In the genomic region with DNA sequence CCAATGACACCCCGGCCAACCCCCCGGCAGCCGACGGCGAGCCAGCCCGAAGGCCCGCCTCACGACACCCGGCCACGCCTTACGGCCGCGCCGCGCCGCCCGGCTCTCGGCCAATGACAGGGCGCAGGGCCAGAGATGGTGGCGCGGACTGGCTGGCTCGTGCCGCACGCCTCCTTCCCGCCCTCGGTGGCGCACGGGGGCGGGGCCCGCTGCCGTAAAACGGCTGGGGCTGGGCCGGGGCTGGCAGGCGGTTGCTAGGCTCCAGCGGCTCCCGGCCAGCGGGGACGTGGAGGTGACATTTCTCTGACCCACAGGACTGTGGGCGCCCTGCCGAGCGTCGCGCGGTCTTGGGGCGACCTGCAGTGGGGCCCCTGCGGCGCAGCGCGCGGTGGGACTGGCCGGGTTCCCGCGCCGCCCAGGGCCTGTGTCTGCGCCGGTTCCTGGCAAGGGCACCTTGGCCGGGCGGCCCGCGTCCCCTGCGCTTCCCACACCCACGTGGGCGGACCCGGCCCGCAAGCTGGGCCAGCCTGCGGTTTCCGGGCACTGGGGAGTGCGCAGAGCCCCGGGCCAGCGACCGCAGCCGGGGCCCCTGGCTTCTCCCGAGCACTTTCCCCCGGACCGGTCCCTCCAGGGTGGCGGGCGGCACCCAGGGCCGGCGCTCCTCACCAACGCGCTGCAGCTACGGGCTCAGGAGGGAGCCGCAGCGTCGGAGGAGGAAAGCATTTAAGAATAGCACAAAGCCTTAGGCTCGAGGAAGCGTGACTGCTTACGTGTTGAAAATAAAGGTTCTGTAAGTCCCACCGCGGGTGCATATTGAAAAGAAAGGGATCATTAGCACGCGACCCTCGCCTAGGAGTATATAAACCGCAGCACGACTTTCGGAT, we compare ENCODE assay signal across 1 cellular context.
TF ChIP-seq lines count a peak whose summit lies in the region.

TSS of gene MPC1 (minus strand) at position 8 of the 884 bp plus-strand sequence. CDS start 64 bp downstream, outside the sequence.

TF ChIP-seq in HepG2, 621 proteins besides CTCF, POLR2A, EP300 and RAD21 (continued from another document and continues in another):
- TF ChIP-seq PRDM4 (CRISPR knock-in tag; IDR thresholded peaks at IDR 0.05; ENCODE audit: borderline replicate concordance) = no peak
- TF ChIP-seq, protein P1, sequence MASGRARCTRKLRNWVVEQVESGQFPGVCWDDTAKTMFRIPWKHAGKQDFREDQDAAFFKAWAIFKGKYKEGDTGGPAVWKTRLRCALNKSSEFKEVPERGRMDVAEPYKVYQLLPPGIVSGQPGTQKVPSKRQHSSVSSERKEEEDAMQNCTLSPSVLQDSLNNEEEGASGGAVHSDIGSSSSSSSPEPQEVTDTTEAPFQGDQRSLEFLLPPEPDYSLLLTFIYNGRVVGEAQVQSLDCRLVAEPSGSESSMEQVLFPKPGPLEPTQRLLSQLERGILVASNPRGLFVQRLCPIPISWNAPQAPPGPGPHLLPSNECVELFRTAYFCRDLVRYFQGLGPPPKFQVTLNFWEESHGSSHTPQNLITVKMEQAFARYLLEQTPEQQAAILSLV (CRISPR knock-in tag; IDR thresholded peaks at IDR 0.05; ENCODE audit: borderline replicate concordance) = peak; percentile 91; the same call in 1 of the 2 replicates
- TF ChIP-seq CAMTA2 (CRISPR knock-in tag; IDR thresholded peaks at IDR 0.05; ENCODE audit: borderline replicate concordance) = no peak; the same call in 1 of the 2 replicates
- TF ChIP-seq ZNF674 (CRISPR knock-in tag; IDR thresholded peaks at IDR 0.05; ENCODE audit: low read depth) = peak; percentile 64; the same call in 1 of the 2 replicates
- no peak for TF ChIP-seq ZNF441 (CRISPR knock-in tag; IDR thresholded peaks at IDR 0.05; ENCODE audit: borderline replicate concordance)
- TF ChIP-seq, protein P2, sequence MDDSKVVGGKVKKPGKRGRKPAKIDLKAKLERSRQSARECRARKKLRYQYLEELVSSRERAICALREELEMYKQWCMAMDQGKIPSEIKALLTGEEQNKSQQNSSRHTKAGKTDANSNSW (CRISPR knock-in tag; IDR thresholded peaks at IDR 0.05; ENCODE audit: borderline replicate concordance) = peak; percentile 58; the same call in 1 of the 2 replicates
- no peak for TF ChIP-seq PHB2 (IDR thresholded peaks at IDR 0.05; ENCODE audit: partially characterized antibody)
- TF ChIP-seq ZNF430 (CRISPR knock-in tag; IDR thresholded peaks at IDR 0.05) = peak; percentile 99
- TF ChIP-seq ELF1 (CRISPR knock-in tag; IDR thresholded peaks at IDR 0.05) = no peak
- TF ChIP-seq ZNF605 (CRISPR knock-in tag; IDR thresholded peaks at IDR 0.05) = peak; percentile 64; the same call in 1 of the 2 replicates
- no peak for TF ChIP-seq GTF2F1 (IDR thresholded peaks at IDR 0.05; ENCODE audit: low read length)
- no peak for TF ChIP-seq AKAP8 (CRISPR knock-in tag; IDR thresholded peaks at IDR 0.05)
- TF ChIP-seq NFKB2 (CRISPR knock-in tag; IDR thresholded peaks at IDR 0.05; ENCODE audit: borderline replicate concordance) = peak; percentile 82; the same call in 1 of the 2 replicates
- TF ChIP-seq ZNF331 (CRISPR knock-in tag; IDR thresholded peaks at IDR 0.05) = 0 out of 2 replicates have a peak, but pooled peaks have one; percentile 38
- TF ChIP-seq, protein P3, sequence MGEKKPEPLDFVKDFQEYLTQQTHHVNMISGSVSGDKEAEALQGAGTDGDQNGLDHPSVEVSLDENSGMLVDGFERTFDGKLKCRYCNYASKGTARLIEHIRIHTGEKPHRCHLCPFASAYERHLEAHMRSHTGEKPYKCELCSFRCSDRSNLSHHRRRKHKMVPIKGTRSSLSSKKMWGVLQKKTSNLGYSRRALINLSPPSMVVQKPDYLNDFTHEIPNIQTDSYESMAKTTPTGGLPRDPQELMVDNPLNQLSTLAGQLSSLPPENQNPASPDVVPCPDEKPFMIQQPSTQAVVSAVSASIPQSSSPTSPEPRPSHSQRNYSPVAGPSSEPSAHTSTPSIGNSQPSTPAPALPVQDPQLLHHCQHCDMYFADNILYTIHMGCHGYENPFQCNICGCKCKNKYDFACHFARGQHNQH (CRISPR knock-in tag; IDR thresholded peaks at IDR 0.05) = no peak; the same call in none of the 2 replicates
- TF ChIP-seq ZNF484 (CRISPR knock-in tag; IDR thresholded peaks at IDR 0.05; ENCODE audit: borderline replicate concordance, low read depth) = no peak
- TF ChIP-seq HOXA7 (CRISPR knock-in tag; IDR thresholded peaks at IDR 0.05) = no peak
- peak; percentile 94 for TF ChIP-seq POLR2G (IDR thresholded peaks at IDR 0.05; ENCODE audit: low read depth, low read length)
- no peak for TF ChIP-seq MBD4 (IDR thresholded peaks at IDR 0.05; ENCODE audit: borderline replicate concordance, low read length)
- TF ChIP-seq ZNF343 (CRISPR knock-in tag; IDR thresholded peaks at IDR 0.05) = no peak
- TF ChIP-seq ZKSCAN5 (CRISPR knock-in tag; IDR thresholded peaks at IDR 0.05) = no peak
- TF ChIP-seq, protein P4, sequence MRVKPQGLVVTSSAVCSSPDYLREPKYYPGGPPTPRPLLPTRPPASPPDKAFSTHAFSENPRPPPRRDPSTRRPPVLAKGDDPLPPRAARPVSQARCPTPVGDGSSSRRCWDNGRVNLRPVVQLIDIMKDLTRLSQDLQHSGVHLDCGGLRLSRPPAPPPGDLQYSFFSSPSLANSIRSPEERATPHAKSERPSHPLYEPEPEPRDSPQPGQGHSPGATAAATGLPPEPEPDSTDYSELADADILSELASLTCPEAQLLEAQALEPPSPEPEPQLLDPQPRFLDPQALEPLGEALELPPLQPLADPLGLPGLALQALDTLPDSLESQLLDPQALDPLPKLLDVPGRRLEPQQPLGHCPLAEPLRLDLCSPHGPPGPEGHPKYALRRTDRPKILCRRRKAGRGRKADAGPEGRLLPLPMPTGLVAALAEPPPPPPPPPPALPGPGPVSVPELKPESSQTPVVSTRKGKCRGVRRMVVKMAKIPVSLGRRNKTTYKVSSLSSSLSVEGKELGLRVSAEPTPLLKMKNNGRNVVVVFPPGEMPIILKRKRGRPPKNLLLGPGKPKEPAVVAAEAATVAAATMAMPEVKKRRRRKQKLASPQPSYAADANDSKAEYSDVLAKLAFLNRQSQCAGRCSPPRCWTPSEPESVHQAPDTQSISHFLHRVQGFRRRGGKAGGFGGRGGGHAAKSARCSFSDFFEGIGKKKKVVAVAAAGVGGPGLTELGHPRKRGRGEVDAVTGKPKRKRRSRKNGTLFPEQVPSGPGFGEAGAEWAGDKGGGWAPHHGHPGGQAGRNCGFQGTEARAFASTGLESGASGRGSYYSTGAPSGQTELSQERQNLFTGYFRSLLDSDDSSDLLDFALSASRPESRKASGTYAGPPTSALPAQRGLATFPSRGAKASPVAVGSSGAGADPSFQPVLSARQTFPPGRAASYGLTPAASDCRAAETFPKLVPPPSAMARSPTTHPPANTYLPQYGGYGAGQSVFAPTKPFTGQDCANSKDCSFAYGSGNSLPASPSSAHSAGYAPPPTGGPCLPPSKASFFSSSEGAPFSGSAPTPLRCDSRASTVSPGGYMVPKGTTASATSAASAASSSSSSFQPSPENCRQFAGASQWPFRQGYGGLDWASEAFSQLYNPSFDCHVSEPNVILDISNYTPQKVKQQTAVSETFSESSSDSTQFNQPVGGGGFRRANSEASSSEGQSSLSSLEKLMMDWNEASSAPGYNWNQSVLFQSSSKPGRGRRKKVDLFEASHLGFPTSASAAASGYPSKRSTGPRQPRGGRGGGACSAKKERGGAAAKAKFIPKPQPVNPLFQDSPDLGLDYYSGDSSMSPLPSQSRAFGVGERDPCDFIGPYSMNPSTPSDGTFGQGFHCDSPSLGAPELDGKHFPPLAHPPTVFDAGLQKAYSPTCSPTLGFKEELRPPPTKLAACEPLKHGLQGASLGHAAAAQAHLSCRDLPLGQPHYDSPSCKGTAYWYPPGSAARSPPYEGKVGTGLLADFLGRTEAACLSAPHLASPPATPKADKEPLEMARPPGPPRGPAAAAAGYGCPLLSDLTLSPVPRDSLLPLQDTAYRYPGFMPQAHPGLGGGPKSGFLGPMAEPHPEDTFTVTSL (CRISPR knock-in tag; IDR thresholded peaks at IDR 0.05; ENCODE audit: borderline replicate concordance) = 0 out of 2 replicates have a peak, but pooled peaks have one; percentile 51
- TF ChIP-seq NAIF1 (CRISPR knock-in tag; IDR thresholded peaks at IDR 0.05; ENCODE audit: borderline replicate concordance) = 0 out of 2 replicates have a peak, but pooled peaks have one; percentile 74
- TF ChIP-seq ZBTB3 (CRISPR knock-in tag; IDR thresholded peaks at IDR 0.05; ENCODE audit: borderline replicate concordance, low read depth) = 0 out of 2 replicates have a peak, but pooled peaks have one; percentile 19
- TF ChIP-seq ZNF720 (CRISPR knock-in tag; IDR thresholded peaks at IDR 0.05) = no peak; the same call in 1 of the 2 replicates
- TF ChIP-seq SALL2 (CRISPR knock-in tag; IDR thresholded peaks at IDR 0.05) = peak; percentile 98
- TF ChIP-seq, protein P5, sequence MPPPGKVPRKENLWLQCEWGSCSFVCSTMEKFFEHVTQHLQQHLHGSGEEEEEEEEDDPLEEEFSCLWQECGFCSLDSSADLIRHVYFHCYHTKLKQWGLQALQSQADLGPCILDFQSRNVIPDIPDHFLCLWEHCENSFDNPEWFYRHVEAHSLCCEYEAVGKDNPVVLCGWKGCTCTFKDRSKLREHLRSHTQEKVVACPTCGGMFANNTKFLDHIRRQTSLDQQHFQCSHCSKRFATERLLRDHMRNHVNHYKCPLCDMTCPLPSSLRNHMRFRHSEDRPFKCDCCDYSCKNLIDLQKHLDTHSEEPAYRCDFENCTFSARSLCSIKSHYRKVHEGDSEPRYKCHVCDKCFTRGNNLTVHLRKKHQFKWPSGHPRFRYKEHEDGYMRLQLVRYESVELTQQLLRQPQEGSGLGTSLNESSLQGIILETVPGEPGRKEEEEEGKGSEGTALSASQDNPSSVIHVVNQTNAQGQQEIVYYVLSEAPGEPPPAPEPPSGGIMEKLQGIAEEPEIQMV (CRISPR knock-in tag; IDR thresholded peaks at IDR 0.05; ENCODE audit: low read depth) = no peak
- TF ChIP-seq, protein P6, sequence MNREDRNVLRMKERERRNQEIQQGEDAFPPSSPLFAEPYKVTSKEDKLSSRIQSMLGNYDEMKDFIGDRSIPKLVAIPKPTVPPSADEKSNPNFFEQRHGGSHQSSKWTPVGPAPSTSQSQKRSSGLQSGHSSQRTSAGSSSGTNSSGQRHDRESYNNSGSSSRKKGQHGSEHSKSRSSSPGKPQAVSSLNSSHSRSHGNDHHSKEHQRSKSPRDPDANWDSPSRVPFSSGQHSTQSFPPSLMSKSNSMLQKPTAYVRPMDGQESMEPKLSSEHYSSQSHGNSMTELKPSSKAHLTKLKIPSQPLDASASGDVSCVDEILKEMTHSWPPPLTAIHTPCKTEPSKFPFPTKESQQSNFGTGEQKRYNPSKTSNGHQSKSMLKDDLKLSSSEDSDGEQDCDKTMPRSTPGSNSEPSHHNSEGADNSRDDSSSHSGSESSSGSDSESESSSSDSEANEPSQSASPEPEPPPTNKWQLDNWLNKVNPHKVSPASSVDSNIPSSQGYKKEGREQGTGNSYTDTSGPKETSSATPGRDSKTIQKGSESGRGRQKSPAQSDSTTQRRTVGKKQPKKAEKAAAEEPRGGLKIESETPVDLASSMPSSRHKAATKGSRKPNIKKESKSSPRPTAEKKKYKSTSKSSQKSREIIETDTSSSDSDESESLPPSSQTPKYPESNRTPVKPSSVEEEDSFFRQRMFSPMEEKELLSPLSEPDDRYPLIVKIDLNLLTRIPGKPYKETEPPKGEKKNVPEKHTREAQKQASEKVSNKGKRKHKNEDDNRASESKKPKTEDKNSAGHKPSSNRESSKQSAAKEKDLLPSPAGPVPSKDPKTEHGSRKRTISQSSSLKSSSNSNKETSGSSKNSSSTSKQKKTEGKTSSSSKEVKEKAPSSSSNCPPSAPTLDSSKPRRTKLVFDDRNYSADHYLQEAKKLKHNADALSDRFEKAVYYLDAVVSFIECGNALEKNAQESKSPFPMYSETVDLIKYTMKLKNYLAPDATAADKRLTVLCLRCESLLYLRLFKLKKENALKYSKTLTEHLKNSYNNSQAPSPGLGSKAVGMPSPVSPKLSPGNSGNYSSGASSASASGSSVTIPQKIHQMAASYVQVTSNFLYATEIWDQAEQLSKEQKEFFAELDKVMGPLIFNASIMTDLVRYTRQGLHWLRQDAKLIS (CRISPR knock-in tag; IDR thresholded peaks at IDR 0.05) = peak; percentile 73; the same call in 1 of the 2 replicates
- no peak for TF ChIP-seq ATM (IDR thresholded peaks at IDR 0.05; ENCODE audit: borderline replicate concordance)
- 0 out of 2 replicates have a peak, but pooled peaks have one; percentile 29 for TF ChIP-seq FOSL1 (CRISPR knock-in tag; IDR thresholded peaks at IDR 0.05; ENCODE audit: borderline replicate concordance)
- TF ChIP-seq ZNF18 (CRISPR knock-in tag; IDR thresholded peaks at IDR 0.05; ENCODE audit: insufficient replicate concordance) = peak; percentile 10
- 0 out of 2 replicates have a peak, but pooled peaks have one; percentile 73 for TF ChIP-seq ZSCAN5A (CRISPR knock-in tag; IDR thresholded peaks at IDR 0.05; ENCODE audit: borderline replicate concordance)
- no peak for TF ChIP-seq ZNF782 (CRISPR knock-in tag; IDR thresholded peaks at IDR 0.05; ENCODE audit: borderline replicate concordance)
- TF ChIP-seq SMAD3 (CRISPR knock-in tag; IDR thresholded peaks at IDR 0.05) = no peak; the same call in 1 of the 2 replicates
